12 cellular contexts compared by ENCODE assay signal in genomic region chr19:48308695-48309586, GRCh38. TPM values are rescaled to one million over a fixed set of nuclear protein-coding genes. Genes with fewer than 3 reads are reported as not detected.
DNase-seq lines count a peak whose midpoint lies in the region; ATAC-seq and TF ChIP-seq lines count a peak whose summit lies in the region.
"Had no signal": no experiment of that assay in that cellular context is flagged by ENCODE, and none has a peak within 500 bp of the region (broad histone marks: within the 10 kb centered on the region; RNA-seq: fewer than 3 reads in every experiment).

No MANE protein-coding gene starts in this region.

- no CpG with 5 or more reads among the region's 20 CpGs for WGBS in H9 (ENCODE audit: extremely low coverage, insufficient read length, low lambda C conversion rate)

- no peak overlapping the region for H3K14ac ChIP-seq in H9 (ENCODE audit: insufficient read depth, low read length)

- H3K23me2 ChIP-seq in H9 (ENCODE audit: insufficient read length, low read depth, low read length, poor library complexity, severe bottlenecking): no peaks in the 10 kb centered on the region

- TF ChIP-seq CTCF in A673 (conservative IDR thresholded peaks at IDR 0.05; ENCODE audit: low read depth, low read length) (0 out of 2 replicates have a peak, but pooled peaks have one; percentile 19), H9 (conservative IDR thresholded peaks at IDR 0.05) (peak; percentile 59; the same call in 2 of the 3 replicates)

- H2BK120ac ChIP-seq in H9 (ENCODE audit: low read depth, low read length, poor library complexity, severe bottlenecking): no peak overlapping the region

- H4K8ac ChIP-seq in H9 (replicated peaks; ENCODE audit: insufficient read length, low read depth, low read length): no peak overlapping the region

- H3K9me3 Mint-ChIP-seq in H9: no peaks in the 10 kb centered on the region; a peak in 1 of 5 replicates
- H3K9me3 Mint-ChIP-seq: CD4-positive, alpha-beta memory T cell had no signal

- peak overlapping the region in 1 of 2 experiments; percentile 40; a peak in 1 of 5 replicates for H3K4me3 Mint-ChIP-seq in H9
- H3K4me3 Mint-ChIP-seq: activated naive CD8-positive, alpha-beta T cell; CD4-positive, alpha-beta memory T cell had no signal

- H2BK20ac ChIP-seq in H9 (ENCODE audit: low read depth, low read length, poor library complexity, severe bottlenecking): no peak overlapping the region

- H3K4me2 ChIP-seq in H9 (ENCODE audit: insufficient read depth, insufficient read length, low read length): no peak overlapping the region

- H2BK15ac ChIP-seq in H9 (ENCODE audit: low read depth, low read length): no peak overlapping the region

- H3K79me1 ChIP-seq in H9 (ENCODE audit: insufficient read depth, low read depth, low read length, poor library complexity, severe bottlenecking): no peaks in the 10 kb centered on the region

- no peak overlapping the region for H4K5ac ChIP-seq in H9 (ENCODE audit: insufficient read length, low read depth, low read length)

- no peak overlapping the region for H3K27ac ChIP-seq in A673 (ENCODE audit: low read depth, low read length, poor library complexity, severe bottlenecking)
- H3K27ac ChIP-seq in H9 (ENCODE audit: insufficient read length, low read depth, low read length): no peak overlapping the region

- H2AFZ ChIP-seq in H9 (ENCODE audit: low read length): no peak overlapping the region

- no peak overlapping the region for H4K91ac ChIP-seq in H9 (ENCODE audit: insufficient read length, low read depth, low read length)

- peaks cover 4% of the 10 kb centered on the region for H3K27me3 Mint-ChIP-seq in H9 (ENCODE audit: low read depth)
- H3K27me3 Mint-ChIP-seq: activated naive CD8-positive, alpha-beta T cell had no signal

- H3K23ac ChIP-seq in H9 (ENCODE audit: insufficient read length, low read depth, low read length): no peak overlapping the region

- no peak overlapping the region for H3K4ac ChIP-seq in H9 (ENCODE audit: low read depth, low read length)

- H3K4me3 ChIP-seq in A673 (ENCODE audit: low read depth, low read length, poor library complexity, severe bottlenecking): no peak overlapping the region

- no peaks in the 10 kb centered on the region for H4K20me1 ChIP-seq in H9 (ENCODE audit: control insufficient read depth, insufficient read depth, insufficient read length)

- H2AK5ac ChIP-seq in H9 (ENCODE audit: insufficient read length, low read length): no peak overlapping the region

- DNase-seq in A673 (ENCODE audit: low spot score) (no peak), H9 (peak; percentile 76), UCSD-AML1 (lab: John Stamatoyannopoulos, UW; ENCODE audit: unreplicated experiment) (peak; percentile 28), left ventricle myocardium superior (peak; percentile 42), NCI-H345 (lab: John Stamatoyannopoulos, UW) (no peak), NCI-H1436 (lab: John Stamatoyannopoulos, UW) (no peak)
- DNase-seq: CD4-positive, alpha-beta memory T cell had no signal

- no peaks in the 10 kb centered on the region for H3K36me3 Mint-ChIP-seq in H9 (ENCODE audit: insufficient read depth in 1 of 3, low read depth in 3 of 3)
- H3K36me3 Mint-ChIP-seq: activated naive CD8-positive, alpha-beta T cell; CD4-positive, alpha-beta memory T cell had no signal

- H3K4me1 Mint-ChIP-seq in H9: peaks cover 8 to 9% of the 10 kb centered on the region in 2 experiments
- H3K4me1 Mint-ChIP-seq: CD4-positive, alpha-beta memory T cell had no signal

- H3K9me3 ChIP-seq in A673 (ENCODE audit: low read depth, low read length, poor library complexity, severe bottlenecking) (no peaks in the 10 kb centered on the region), H9 (ENCODE audit: control insufficient read depth, low read depth, low read length) (no peaks in the 10 kb centered on the region)

- no peaks in the 10 kb centered on the region for H3K36me3 ChIP-seq in A673 (ENCODE audit: insufficient read depth, low read length, poor library complexity, severe bottlenecking)

- POLR2A ChIA-PET in A673 (lab: Charles Lee; ENCODE audit: low non-redundant PET): no interaction called here

- H3T11ph ChIP-seq in H9 (ENCODE audit: low read length): no peak overlapping the region

- H3K18ac ChIP-seq in H9 (ENCODE audit: insufficient read length, low read depth, low read length): no peak overlapping the region

- no peak overlapping the region for H3K27ac Mint-ChIP-seq in H9
- H3K27ac Mint-ChIP-seq: activated naive CD8-positive, alpha-beta T cell; CD4-positive, alpha-beta memory T cell had no signal

- H2BK12ac ChIP-seq in H9 (ENCODE audit: insufficient read length, low read depth, low read length): no peak overlapping the region

- intact Hi-C loops in A673 (cut with micrococcal nuclease; ENCODE audit: unreplicated experiment) (no loop called here), left ventricle myocardium superior (cut with micrococcal nuclease) (no loop called here)

- CTCF ChIA-PET in A673 (lab: Charles Lee): interaction anchor here (1.0 kb wide), 1 partner anchor 12 kb away, joined by 4 read pairs; no protein-coding TSS in a partner anchor

- no peaks in the 10 kb centered on the region for H3K79me2 ChIP-seq in H9 (ENCODE audit: insufficient read depth, low read length)

- no peak overlapping the region for H3K56ac ChIP-seq in H9 (ENCODE audit: insufficient read length, low read depth, low read length)

- no TSS peak for BruUV-seq in A673 (replicated peaks; lab: Mats Ljungman, UMichigan)

- no peak overlapping the region for H3K9ac ChIP-seq in H9 (ENCODE audit: extremely low read depth, insufficient read length, low read length)

- ATAC-seq in left ventricle myocardium superior (peak; percentile 46), GM18870 (IDR thresholded peaks at IDR 0.05; ENCODE audit: unreplicated experiment) (no peak), GM19023 (IDR thresholded peaks at IDR 0.05; ENCODE audit: unreplicated experiment) (no peak)

- no peak overlapping the region for H2BK5ac ChIP-seq in H9 (ENCODE audit: insufficient read length, low read length)

- no peaks in the 10 kb centered on the region for H3K27me3 ChIP-seq in A673 (replicated peaks; ENCODE audit: insufficient read depth, low read depth, low read length, poor library complexity)
- H3K27me3 ChIP-seq in H9 (ENCODE audit: insufficient read depth, low read length): no peaks in the 10 kb centered on the region

- H3K4me1 ChIP-seq in A673 (ENCODE audit: insufficient read depth, low read length, poor library complexity, severe bottlenecking) (peaks cover 8% of the 10 kb centered on the region), H9 (ENCODE audit: insufficient read depth, low read length) (no peaks in the 10 kb centered on the region)

RNA-seq across cellular contexts. Expression of gene EMP3, which starts 16.4 kb away (rescaled TPM):
- total RNA-seq in A673 (2021) (170 and 187 TPM in 2 replicates), H9 (2021) (9.6 and 13.2 TPM in 2 replicates), left ventricle myocardium superior (33.8 TPM)

RNA-seq across cellular contexts. Expression of gene ZNF114, which starts 39.1 kb away (rescaled TPM):
- total RNA-seq in A673 (2021) (9.5 and 11.7 TPM in 2 replicates), H9 (2021) (20.2 and 20.3 TPM in 2 replicates), left ventricle myocardium superior (0.10 TPM)
- total RNA-seq: T-helper 1 cell treated with Interleukin-12 subunit alpha and Interleukin-12 subunit beta and Interleukin-4 antibody, amounts not matched to agents 30 ng/mL and 1 ng/mL, for 36 hours had no signal

RNA-seq across cellular contexts. Expression of gene CARD8, which starts 53.2 kb away (rescaled TPM):
- 139 and 151 TPM in 2 replicates for total RNA-seq in A673 (2021)
- 20.3 and 21.0 TPM in 2 replicates for total RNA-seq in H9 (2021)
- 31.2 TPM for total RNA-seq in left ventricle myocardium superior

RNA-seq across cellular contexts. Expression of gene TMEM143, which starts 54.8 kb away (rescaled TPM):
- total RNA-seq in A673 (2021) (7.5 and 7.9 TPM in 2 replicates), H9 (2021) (15.2 and 16.0 TPM in 2 replicates), left ventricle myocardium superior (110 TPM)

RNA-seq across cellular contexts. Expression of gene SYNGR4, which starts 55.2 kb away (rescaled TPM):
- total RNA-seq in A673 (2021) (0.50 TPM in 1 of 2 replicates, not detected in the other), H9 (2021) (0.31 TPM in 1 of 2 replicates, not detected in the other), left ventricle myocardium superior (not detected)
- total RNA-seq: CD4-positive, alpha-beta memory T cell; T-helper 1 cell treated with Interleukin-12 subunit alpha and Interleukin-12 subunit beta and Interleukin-4 antibody, amounts not matched to agents 30 ng/mL and 1 ng/mL, for 36 hours; urinary bladder had no signal

Comparison
In these comparisons a context has a peak if more than half of its experiments do, and no peak if none do; other contexts are left out.
1. DNase-seq: peak in H9 (single experiment), UCSD-AML1 (single experiment) and left ventricle myocardium superior (single experiment); none in A673 (single experiment), NCI-H345 (single experiment) and NCI-H1436 (single experiment).